8 cellular contexts compared by ENCODE assay signal in the genomic region with DNA sequence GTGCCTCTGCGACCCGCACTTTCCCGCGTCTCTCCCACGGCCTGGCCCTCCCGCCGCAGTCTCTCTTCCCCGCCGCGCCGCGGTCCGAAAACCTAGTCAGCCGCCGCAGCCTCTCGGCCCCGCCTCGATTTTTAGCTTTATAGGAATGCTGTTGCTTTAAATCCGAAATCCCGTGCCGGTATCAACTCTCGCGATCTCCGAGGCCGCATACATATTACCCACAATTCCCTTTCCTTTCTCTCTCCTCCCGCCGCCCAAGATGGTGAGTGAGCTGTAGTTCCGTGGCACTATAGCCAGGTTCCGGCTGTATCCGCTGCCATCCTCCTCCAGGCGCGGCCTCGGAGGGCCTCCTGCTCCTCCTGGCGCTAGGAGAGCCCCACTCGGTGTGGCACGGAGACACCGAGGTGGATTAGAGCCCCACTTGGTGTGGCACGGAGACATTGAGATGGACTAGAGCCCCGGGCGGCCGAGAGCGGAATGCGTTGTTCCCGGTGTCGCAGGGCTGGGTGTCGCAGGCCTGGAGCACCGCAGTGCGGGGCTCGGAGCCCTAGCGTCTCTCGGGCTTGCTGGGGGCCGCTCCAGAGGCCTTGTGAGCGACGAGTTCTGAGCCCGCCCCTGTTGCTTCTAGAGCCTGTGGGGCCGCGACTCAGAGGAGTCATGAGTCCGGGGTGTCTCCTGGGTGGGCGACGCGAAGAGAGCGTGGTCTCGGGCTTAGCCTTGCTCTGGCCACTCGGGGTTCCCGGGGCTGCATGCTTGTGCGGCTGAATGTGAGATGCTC. TPM values are rescaled to one million over a fixed set of nuclear protein-coding genes. Genes with fewer than 3 reads are reported as not detected.
A peak's percentile ranks its signal among the peaks of the same experiment; 100 is the strongest.
DNase-seq lines count a peak whose midpoint lies in the region; ATAC-seq and TF ChIP-seq lines count a peak whose summit lies in the region.

TSS of gene MED22 (minus strand) at position 147 of the 778 bp plus-strand sequence. CDS start 1,469 bp downstream, outside the sequence.
TSS of gene RPL7A (plus strand) at position 234 of the 778 bp plus-strand sequence. CDS start at position 260, 26 bp downstream.

- H3K27ac ChIP-seq in KOPT-K1 (ENCODE audit: low read depth, low read length, poor library complexity, severe bottlenecking) = peak within 1 kb of the TSS; percentile 92
- peak within 1 kb of the TSS; percentile 87 to 92 (median 90) for H3K27ac ChIP-seq in Peyer's patch
- peak within 1 kb of the TSS; percentile 90 to 96 (median 94) for H3K27ac ChIP-seq in esophagus muscularis mucosa (replicated peaks in 1 of 4)

- H3K9me3 ChIP-seq in KOPT-K1 (ENCODE audit: insufficient read depth, low read length, poor library complexity, severe bottlenecking) = no peaks in the 10 kb centered on the region
- H3K9me3 ChIP-seq in Peyer's patch = no peaks in the 10 kb centered on the region
- no peaks in the 10 kb centered on the region for H3K9me3 ChIP-seq in esophagus muscularis mucosa

- TF ChIP-seq POLR2A in Peyer's patch (IDR thresholded peaks at IDR 0.05) (peak; percentile 82), esophagus muscularis mucosa (IDR thresholded peaks at IDR 0.05; ENCODE audit: low read depth) (peak; percentile 89)

- H3K4me3 ChIP-seq in Peyer's patch (peak within 1 kb of the TSS; percentile 84 to 99 (median 94)), esophagus muscularis mucosa (peak within 1 kb of the TSS; percentile 93 to 99 (median 96))

- WGBS in esophagus muscularis mucosa = 0% methylated on average over 34 of the region's 66 CpGs

- H3K27me3 ChIP-seq in Peyer's patch (no peaks in the 10 kb centered on the region), esophagus muscularis mucosa (no peaks in the 10 kb centered on the region)

- H3K36me3 ChIP-seq in KOPT-K1 (ENCODE audit: insufficient read depth, low read length) = peaks cover 82% of the 10 kb centered on the region
- H3K36me3 ChIP-seq in Peyer's patch = peaks cover 0 to 68% (median 3%) of the 10 kb centered on the region in 3 donors
- peaks cover 47 to 77% (median 73%) of the 10 kb centered on the region in 4 donors for H3K36me3 ChIP-seq in esophagus muscularis mucosa

- ATAC-seq in GM21619 (IDR thresholded peaks at IDR 0.05; ENCODE audit: unreplicated experiment) = peak; percentile 73

- DNase-seq in DMS 273 treated with DMSO at 0.1 percent for 48 hours (lab: John Stamatoyannopoulos, UW) (peak; percentile 89), Peyer's patch (peak; percentile 90 to 98 (median 94)), esophagus muscularis mucosa (ENCODE audit: extremely low spot score) (peak; percentile 98), myocyte (ENCODE audit: low read depth) (peak; percentile 97)
- DNase-seq in activated T-cell treated with anti-CD3 and anti-CD28 coated beads, Interleukin-2, amount 50 U/mL, for 48 hours = peak; percentile 95 to 96
- peak; percentile 86 to 91 for DNase-seq in stimulated activated CD8-positive, alpha-beta memory T cell treated with anti-CD3 and anti-CD28 coated beads, Interleukin-7, amount 100 ng/mL, for 4 hours (ENCODE audit: low read depth in 2 of 2)

- intact Hi-C loops in esophagus muscularis mucosa (cut with DNase I) = no loop called here

- TF ChIP-seq CTCF in Peyer's patch (IDR thresholded peaks at IDR 0.05) (peak in 5 of 6 experiments; percentile 6 to 37 (median 30)), esophagus muscularis mucosa (IDR thresholded peaks at IDR 0.05) (peak in 2 of 3 experiments; percentile 4 to 27)

- no peak for TF ChIP-seq EP300 in esophagus muscularis mucosa (IDR thresholded peaks at IDR 0.05)

- H3K4me1 ChIP-seq in Peyer's patch (peaks cover 0 to 28% (median 22%) of the 10 kb centered on the region in 4 donors), esophagus muscularis mucosa (peaks cover 25 to 45% (median 41%) of the 10 kb centered on the region in 4 donors)

RNA-seq across cellular contexts. Expression of gene MED22, which starts in this region (rescaled TPM):
- 10 to 100 TPM; 23.5 to 42.1 (median 31.2) TPM for total RNA-seq in Peyer's patch
- 10 to 100 TPM; 20.0 to 44.6 (median 35.5) TPM for total RNA-seq in esophagus muscularis mucosa
- total RNA-seq in myocyte = 34.7 and 37.4 TPM in 2 replicates
- polyA plus RNA-seq in myocyte (2012) = 29.3 TPM

RNA-seq across cellular contexts. Expression of gene RPL7A, which starts in this region (rescaled TPM):
- total RNA-seq in Peyer's patch = 1,000 to 10,000 TPM in 1 of 4 donors, 100 to 1,000 TPM in 3; 708 to 1,565 (median 870) TPM
- total RNA-seq in esophagus muscularis mucosa = 1,000 to 10,000 TPM; 1,466 to 2,142 (median 1,771) TPM
- 1,608 and 1,677 TPM in 2 replicates for total RNA-seq in myocyte
- polyA plus RNA-seq in myocyte (2012) = 1,888 TPM

Comparison
In these comparisons a context has a peak if more than half of its experiments do, and no peak if none do; other contexts are left out.
1. Peak in every context shown above with its lines: DNase-seq, ATAC-seq, H3K4me3 ChIP-seq and H3K27ac ChIP-seq.